9 cellular contexts compared by ENCODE assay signal in the genomic region with DNA sequence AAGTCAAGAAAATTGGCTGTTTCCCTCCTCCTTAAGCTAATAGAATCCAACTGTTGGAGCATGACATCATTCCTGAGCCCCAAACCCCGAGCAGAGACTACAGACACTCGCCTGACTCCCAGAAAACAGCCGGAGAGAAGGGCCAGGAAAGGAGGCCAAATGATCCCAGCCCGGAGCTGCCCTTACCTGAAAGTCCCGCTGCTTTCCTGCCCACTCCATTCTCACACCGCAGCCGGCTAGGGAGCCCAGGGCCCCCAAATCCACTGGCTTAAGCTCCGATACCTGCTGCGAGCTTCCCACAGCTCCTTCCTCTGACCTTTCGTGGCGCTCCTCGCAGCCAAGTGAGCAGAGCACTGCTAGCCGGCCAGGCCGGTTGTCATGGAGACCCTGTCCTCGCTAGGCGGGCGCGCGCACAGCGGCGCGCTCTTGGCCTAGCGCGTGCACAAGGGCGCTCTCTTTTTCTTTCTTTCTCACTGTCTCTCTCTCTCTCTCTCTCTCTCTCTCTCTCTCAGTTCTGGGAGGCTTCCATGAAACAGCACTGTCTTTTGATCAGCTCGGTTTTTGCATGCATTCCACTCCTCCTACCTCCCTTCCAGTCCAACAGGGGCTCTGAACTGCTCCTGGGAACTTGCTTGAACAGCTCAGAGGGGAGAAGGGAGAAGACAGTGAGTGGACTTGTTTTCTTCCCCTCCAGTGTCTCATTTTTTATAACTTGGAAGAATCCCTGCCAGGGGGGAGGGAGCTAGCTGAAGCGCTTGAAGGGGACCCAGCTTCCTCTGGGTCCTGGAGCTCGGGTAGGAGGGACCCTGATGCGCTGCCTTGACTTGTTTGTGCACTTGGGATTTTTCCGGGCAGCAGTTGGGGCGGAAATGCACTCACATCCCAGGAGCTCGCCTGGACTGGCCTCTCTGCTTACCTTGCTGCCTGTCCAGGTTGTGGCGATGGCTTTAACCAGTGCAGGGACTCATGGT.
DNase-seq lines count a peak whose midpoint lies in the region; ATAC-seq and TF ChIP-seq lines count a peak whose summit lies in the region.
"Had no signal": no experiment of that assay in that cellular context is flagged by ENCODE, and none has a peak within 500 bp of the region (broad histone marks: within the 10 kb centered on the region; RNA-seq: fewer than 3 reads in every experiment).

No MANE protein-coding gene starts in this region.

- ATAC-seq in GM21825 (IDR thresholded peaks at IDR 0.05; ENCODE audit: unreplicated experiment) = no peak
- no peak for ATAC-seq in HG03039 (IDR thresholded peaks at IDR 0.05; ENCODE audit: unreplicated experiment)

- H3K9me3 ChIP-seq in breast epithelium (no peaks in the 10 kb centered on the region), iPS DF 6.9 (ENCODE audit: control insufficient read depth, insufficient read depth, low read length) (no peaks in the 10 kb centered on the region), prostate gland (no peaks in the 10 kb centered on the region)

- peak overlapping the region; percentile 54 to 73 (median 61) for H3K4me3 ChIP-seq in breast epithelium
- peak overlapping the region; percentile 21; the same call in 1 of the 2 replicates for H3K4me3 ChIP-seq in iPS DF 6.9 (ENCODE audit: low read length)
- H3K4me3 ChIP-seq in prostate gland = peak overlapping the region; percentile 35 to 53

- no peak overlapping the region for H3K27ac Mint-ChIP-seq in activated naive CD4-positive, alpha-beta T cell treated with anti-CD3 and anti-CD28 coated beads, Interleukin-2, amount 50 U/mL, for 24 hours
- H3K27ac Mint-ChIP-seq: activated naive CD4-positive, alpha-beta T cell treated with anti-CD3 and anti-CD28 coated beads, Interleukin-2, amount 50 U/mL, for 72 hours had no signal

- H3K36me3 Mint-ChIP-seq in activated naive CD4-positive, alpha-beta T cell treated with anti-CD3 and anti-CD28 coated beads, Interleukin-2, amount 50 U/mL, for 24 hours = no peaks in the 10 kb centered on the region
- H3K36me3 Mint-ChIP-seq: activated naive CD4-positive, alpha-beta T cell treated with anti-CD3 and anti-CD28 coated beads, Interleukin-2, amount 50 U/mL, for 72 hours had no signal

- H3K27ac ChIP-seq in breast epithelium (peak overlapping the region; percentile 95), iPS DF 6.9 (ENCODE audit: low read length) (no peak overlapping the region), prostate gland (peak overlapping the region; percentile 67 to 90)

- peaks cover 6% of the 10 kb centered on the region for H3K27me3 Mint-ChIP-seq in activated naive CD4-positive, alpha-beta T cell treated with anti-CD3 and anti-CD28 coated beads, Interleukin-2, amount 50 U/mL, for 24 hours

- peak overlapping the region; percentile 55 for H3K4me3 Mint-ChIP-seq in activated naive CD4-positive, alpha-beta T cell treated with anti-CD3 and anti-CD28 coated beads, Interleukin-2, amount 50 U/mL, for 24 hours

- no peak for DNase-seq in activated naive CD4-positive, alpha-beta T cell treated with Interleukin-2 at 50 U/mL for 16 hours
- DNase-seq in NCI-H526 (lab: John Stamatoyannopoulos, UW) (peak; percentile 84 to 93), breast epithelium (ENCODE audit: low spot score in 2 of 2) (peak; percentile 77 to 79), iPS DF 6.9 (ENCODE audit: low read depth, low spot score) (no peak), prostate gland (ENCODE audit: low spot score) (peak; percentile 83)

- peaks cover 10% of the 10 kb centered on the region for H3K4me1 Mint-ChIP-seq in activated naive CD4-positive, alpha-beta T cell treated with anti-CD3 and anti-CD28 coated beads, Interleukin-2, amount 50 U/mL, for 24 hours

- peaks cover 9 to 14% of the 10 kb centered on the region in 2 donors for H3K4me1 ChIP-seq in breast epithelium
- H3K4me1 ChIP-seq in iPS DF 6.9 (ENCODE audit: control insufficient read depth, insufficient read depth, low read length) = peaks cover 3% of the 10 kb centered on the region
- no peaks in the 10 kb centered on the region for H3K4me1 ChIP-seq in prostate gland (replicated peaks)

- no peaks in the 10 kb centered on the region for H3K9me3 Mint-ChIP-seq in activated naive CD4-positive, alpha-beta T cell treated with anti-CD3 and anti-CD28 coated beads, Interleukin-2, amount 50 U/mL, for 24 hours
- H3K9me3 Mint-ChIP-seq: activated naive CD4-positive, alpha-beta T cell treated with anti-CD3 and anti-CD28 coated beads, Interleukin-2, amount 50 U/mL, for 72 hours had no signal

- no CpG with 5 or more reads among the region's 33 CpGs for WGBS in iPS DF 6.9 (ENCODE audit: insufficient coverage, insufficient read length)
- WGBS in prostate gland = 2% methylated on average over 33 of the region's 33 CpGs

- intact Hi-C loops in breast epithelium (cut with DNase I; ENCODE audit: low total_unique reads) (no loop called here), prostate gland (cut with DNase I) (loop anchor here (5.0 kb wide), 1 partner anchor 128 kb away; a partner anchor contains a TSS)

- H3K27me3 ChIP-seq in breast epithelium (no peaks in the 10 kb centered on the region), iPS DF 6.9 (ENCODE audit: control insufficient read depth, insufficient read depth, low read length) (no peaks in the 10 kb centered on the region), prostate gland (replicated peaks; ENCODE audit: insufficient read depth) (no peaks in the 10 kb centered on the region)

- TF ChIP-seq POLR2A in breast epithelium (IDR thresholded peaks at IDR 0.05) = peak; percentile 73
- TF ChIP-seq POLR2A in prostate gland (IDR thresholded peaks at IDR 0.05) = peak; percentile 75

- TF ChIP-seq CTCF in breast epithelium (IDR thresholded peaks at IDR 0.05) (peak; percentile 19 to 27 (median 25)), prostate gland (IDR thresholded peaks at IDR 0.05) (peak in 1 of 4 experiments; percentile 30)

- no peaks in the 10 kb centered on the region for H3K36me3 ChIP-seq in breast epithelium
- H3K36me3 ChIP-seq in iPS DF 6.9 (ENCODE audit: control insufficient read depth, insufficient read depth, low read length) = no peaks in the 10 kb centered on the region
- H3K36me3 ChIP-seq in prostate gland = no peaks in the 10 kb centered on the region

Comparison
In these comparisons a context has a peak if more than half of its experiments do, and no peak if none do; other contexts are left out.
1. DNase-seq: peak in NCI-H526 (2 of 2), breast epithelium (2 of 2) and prostate gland (single experiment); none in activated naive CD4-positive, alpha-beta T cell treated with Interleukin-2 at 50 U/mL for 16 hours (single experiment) and iPS DF 6.9 (single experiment).
2. Peak in every context shown above with its lines, with median percentiles within 50 percentile points of each other: H3K4me3 ChIP-seq.